24 cellular contexts compared by ENCODE assay signal in genomic region chr13:32277838-32278237, GRCh38. TPM values are rescaled to one million over a fixed set of nuclear protein-coding genes. Genes with fewer than 3 reads are reported as not detected.
DNase-seq lines count a peak whose midpoint lies in the region; ATAC-seq lines count a peak whose summit lies in the region.
"Had no signal": no experiment of that assay in that cellular context is flagged by ENCODE, and none has a peak within 500 bp of the region (broad histone marks: within the 10 kb centered on the region; RNA-seq: fewer than 3 reads in every experiment).

No MANE protein-coding gene starts in this region.

- peaks cover 5% of the 10 kb centered on the region for H3K36me3 Mint-ChIP-seq in stimulated activated memory B cell treated with anti-CD40 and anti-IgM and Interleukin-4, amounts not matched to agents 10 μg/mL and 1 μg/mL and 100 μg/mL, for 72 hours
- H3K36me3 Mint-ChIP-seq: CD4-positive, CD25-positive, alpha-beta regulatory T cell had no signal

- no peak overlapping the region for H2BK5ac ChIP-seq in mesendoderm (ENCODE audit: low read length)

- no peak overlapping the region for H4K8ac ChIP-seq in mesendoderm (ENCODE audit: low read depth, low read length)

- H3K36me3 ChIP-seq in mesendoderm (ENCODE audit: control insufficient read depth, insufficient read depth, low read length), result no peaks in the 10 kb centered on the region

- peak; percentile 47 for DNase-seq in HT-29 (ENCODE audit: low spot score)
- peak; percentile 13 for DNase-seq in mesendoderm
- no peak for DNase-seq in NCI-H1436 (lab: John Stamatoyannopoulos, UW)
- DNase-seq in cerebellar cortex (ENCODE audit: low spot score), result no peak
- no peak for DNase-seq in GM19238 (ENCODE audit: insufficient read length, low spot score)
- DNase-seq: ACHN; BE2C; C1 segment of cervical spinal cord; CD4-positive, CD25-positive, alpha-beta regulatory T cell; CD8-positive, alpha-beta memory T cell; COR-L47; DMS 273 treated with DMSO at 0.1 percent for 48 hours; DMS53; DND-41; Kasumi-1; KBM-7 had no signal

- no peak overlapping the region for H2BK15ac ChIP-seq in mesendoderm (replicated peaks; ENCODE audit: low read depth)

- no peak overlapping the region for H4K5ac ChIP-seq in mesendoderm (ENCODE audit: low read length)

- no peaks in the 10 kb centered on the region for H3K4me1 ChIP-seq in mesendoderm (ENCODE audit: control insufficient read depth, low read depth, low read length)
- H3K4me1 ChIP-seq: BE2C had no signal

- no peak overlapping the region for H3K27ac ChIP-seq in mesendoderm (ENCODE audit: low read depth, low read length)
- H3K27ac ChIP-seq: HL-60 had no signal

- H2AK5ac ChIP-seq in mesendoderm (ENCODE audit: low read length), result no peak overlapping the region

- no peaks in the 10 kb centered on the region for H3K79me1 ChIP-seq in mesendoderm (ENCODE audit: low read length)

- no peak overlapping the region for H3K56ac ChIP-seq in mesendoderm (ENCODE audit: low read length)

- no peak overlapping the region for H3K4me3 ChIP-seq in mesendoderm (ENCODE audit: low read length)
- H3K4me3 ChIP-seq: GM12878, GM23248 had no signal

- H3K27ac Mint-ChIP-seq in stimulated activated memory B cell treated with anti-CD40 and anti-IgM and Interleukin-4, amounts not matched to agents 10 μg/mL and 1 μg/mL and 100 μg/mL, for 72 hours, result no peak overlapping the region
- H3K27ac Mint-ChIP-seq: CD4-positive, CD25-positive, alpha-beta regulatory T cell; IgD-negative memory B cell had no signal

- no peak overlapping the region for H3K9ac ChIP-seq in mesendoderm (ENCODE audit: low read length)
- H3K9ac ChIP-seq: GM23248 had no signal

- H3K4me1 Mint-ChIP-seq in stimulated activated memory B cell treated with anti-CD40 and anti-IgM and Interleukin-4, amounts not matched to agents 10 μg/mL and 1 μg/mL and 100 μg/mL, for 72 hours, result no peaks in the 10 kb centered on the region
- H3K4me1 Mint-ChIP-seq: CD4-positive, CD25-positive, alpha-beta regulatory T cell; CD8-positive, alpha-beta memory T cell; IgD-negative memory B cell had no signal

- H3K27me3 Mint-ChIP-seq in stimulated activated memory B cell treated with anti-CD40 and anti-IgM and Interleukin-4, amounts not matched to agents 10 μg/mL and 1 μg/mL and 100 μg/mL, for 72 hours, result no peaks in the 10 kb centered on the region
- H3K27me3 Mint-ChIP-seq: IgD-negative memory B cell had no signal

- H2BK120ac ChIP-seq in mesendoderm (ENCODE audit: low read depth, low read length), result no peak overlapping the region

- no peak overlapping the region for H3K23ac ChIP-seq in mesendoderm (ENCODE audit: low read length)

- no CpG with 5 or more reads among the region's 1 CpG for WGBS in mesendoderm (ENCODE audit: extremely low coverage, insufficient coverage, low lambda C conversion rate)

- ATAC-seq in HG02852 (IDR thresholded peaks at IDR 0.05; ENCODE audit: unreplicated experiment), result peak; percentile 58
- ATAC-seq in stimulated activated memory B cell treated with anti-CD40 and anti-IgM and Interleukin-4, amounts not matched to agents 10 μg/mL and 1 μg/mL and 100 μg/mL, for 72 hours, result peak; percentile 34

- no peaks in the 10 kb centered on the region for H3K9me3 Mint-ChIP-seq in stimulated activated memory B cell treated with anti-CD40 and anti-IgM and Interleukin-4, amounts not matched to agents 10 μg/mL and 1 μg/mL and 100 μg/mL, for 72 hours
- H3K9me3 Mint-ChIP-seq: CD8-positive, alpha-beta memory T cell; IgD-negative memory B cell had no signal

- H3K79me2 ChIP-seq in mesendoderm (ENCODE audit: control insufficient read depth, insufficient read depth, low read length), result no peaks in the 10 kb centered on the region

- H3K27me3 ChIP-seq in mesendoderm (ENCODE audit: insufficient read depth, low read length, poor library complexity), result no peaks in the 10 kb centered on the region
- H3K27me3 ChIP-seq: BE2C had no signal

- H3K4me2 ChIP-seq in mesendoderm (ENCODE audit: low read length), result no peak overlapping the region

- no peak overlapping the region for H3K18ac ChIP-seq in mesendoderm (ENCODE audit: low read length)

- H3K4me3 Mint-ChIP-seq in stimulated activated memory B cell treated with anti-CD40 and anti-IgM and Interleukin-4, amounts not matched to agents 10 μg/mL and 1 μg/mL and 100 μg/mL, for 72 hours, result no peak overlapping the region
- H3K4me3 Mint-ChIP-seq: CD4-positive, CD25-positive, alpha-beta regulatory T cell; CD8-positive, alpha-beta memory T cell; IgD-negative memory B cell had no signal

- no peak overlapping the region for H3K4ac ChIP-seq in mesendoderm (ENCODE audit: low read depth, low read length)

RNA-seq across cellular contexts. Expression of gene ZAR1L, which starts 37.3 kb away (rescaled TPM):
- total RNA-seq in HT-29 (2014; rRNA removed; shearing (Covaris generic)), result 0.10 TPM in 1 of 2 replicates, not detected in the other
- 0.04 TPM for polyA plus RNA-seq in mesendoderm (2013, experiment 1 of 2)
- 0.03 TPM for polyA plus RNA-seq in mesendoderm (2013, experiment 2 of 2)
- total RNA-seq: CD4-positive, CD25-positive, alpha-beta regulatory T cell; CD8-positive, alpha-beta memory T cell; G401; GM23248; H4 had no signal
- polyA plus RNA-seq: CD8-positive, alpha-beta memory T cell; GM23248; IgD-negative memory B cell had no signal

RNA-seq across cellular contexts. Expression of gene BRCA2, which starts 37.5 kb away (rescaled TPM):
- 13.6 and 20.0 TPM in 2 replicates for total RNA-seq in HT-29 (2014; rRNA removed; shearing (Covaris generic))
- polyA plus RNA-seq in mesendoderm (2013, experiment 1 of 2), result 9.9 TPM
- polyA plus RNA-seq in mesendoderm (2013, experiment 2 of 2), result 9.0 TPM

Comparison
In these comparisons a context has a peak if more than half of its experiments do, and no peak if none do; other contexts are left out.
1. DNase-seq: peak in HT-29 (single experiment) and mesendoderm (single experiment); none in NCI-H1436 (single experiment), cerebellar cortex (single experiment) and GM19238 (single experiment).